In the genomic region with DNA sequence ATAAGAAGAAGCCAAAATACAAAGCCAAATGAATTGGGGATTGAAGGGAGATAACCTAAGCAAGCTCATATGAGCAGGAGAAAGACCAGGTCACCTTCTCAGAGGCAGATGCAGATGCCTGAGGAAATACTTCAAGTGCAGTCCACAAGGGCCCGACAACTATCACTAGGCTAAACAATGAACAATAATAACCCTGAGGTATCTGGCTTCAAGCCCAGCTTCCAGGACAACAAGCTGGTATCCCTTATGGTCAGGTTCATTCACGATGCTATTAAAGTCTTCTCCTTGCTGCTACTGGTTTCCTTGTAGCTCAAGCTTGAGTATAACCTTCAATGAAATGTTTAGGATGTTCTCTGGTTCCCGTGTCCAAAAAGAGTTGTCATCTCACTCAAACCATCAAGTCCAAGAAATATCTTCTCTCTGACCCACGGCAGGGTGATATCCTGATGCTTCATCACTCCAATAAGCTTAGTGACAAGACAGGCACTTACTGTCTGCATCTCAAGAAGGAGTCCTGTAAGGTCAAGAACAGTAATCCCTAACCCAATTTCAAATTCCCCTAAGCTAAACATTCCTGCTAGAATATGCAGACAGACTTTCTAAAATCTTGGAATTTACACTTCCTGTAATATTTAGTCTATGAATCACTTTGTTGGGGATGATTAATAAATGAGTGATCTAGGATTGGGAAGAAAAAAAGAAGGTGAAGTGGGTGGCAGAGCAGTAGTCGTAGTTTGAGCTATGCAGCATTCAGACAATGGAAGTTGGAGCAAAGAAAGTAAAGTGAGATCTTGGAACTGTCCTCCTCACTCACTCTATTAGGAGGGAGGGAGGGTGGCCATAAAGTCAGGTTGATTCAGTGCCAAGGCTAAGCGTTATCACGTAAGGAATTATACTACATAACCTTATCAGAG, we compare ENCODE assay signal across 11 cellular contexts. TPM values are rescaled to one million over a fixed set of nuclear protein-coding genes. Genes with fewer than 3 reads are reported as not detected.
DNase-seq lines count a peak whose midpoint lies in the region; TF ChIP-seq lines count a peak whose summit lies in the region.
"Had no signal": no experiment of that assay in that cellular context is flagged by ENCODE, and none has a peak within 500 bp of the region (broad histone marks: within the 10 kb centered on the region; RNA-seq: fewer than 3 reads in every experiment).

No MANE protein-coding gene starts in this region.

- CTCF ChIA-PET in RWPE1 (lab: Yijun Ruan, JAX), result interaction anchor here (0.6 kb wide), 2 partner anchors 162 to 760 kb away, joined by 3 read pairs; no protein-coding TSS in a partner anchor

- TF ChIP-seq POLR2A in uterus (IDR thresholded peaks at IDR 0.05), result no peak

- H3K4me3 ChIP-seq in cardiac muscle cell, result no peak overlapping the region
- H3K4me3 ChIP-seq in left ventricle myocardium inferior, result no peak overlapping the region
- H3K4me3 ChIP-seq in foreskin fibroblast (ENCODE audit: low read depth in 1 of 2, low read length in 2 of 2), result no peak overlapping the region
- no peak overlapping the region for H3K4me3 ChIP-seq in uterus
- H3K4me3 ChIP-seq: adrenal gland had no signal

- DNase-seq in cardiac muscle cell (ENCODE audit: low read depth in 1 of 2, low spot score in 1 of 2), result peak in 1 of 2 donors; percentile 67
- no peak for DNase-seq in left ventricle myocardium inferior
- DNase-seq in RWPE1 (ENCODE audit: low spot score), result peak; percentile 77
- peak; percentile 55 to 69 for DNase-seq in foreskin fibroblast
- no peak for DNase-seq in SIG-M5 (lab: John Stamatoyannopoulos, UW)
- DNase-seq in NCI-H446 treated with DMSO at 0.1 percent for 48 hours (lab: John Stamatoyannopoulos, UW), result no peak
- DNase-seq in uterus, result no peak
- no peak for DNase-seq in NCI-H128 (lab: John Stamatoyannopoulos, UW; ENCODE audit: unreplicated experiment)
- DNase-seq: CD8-positive, alpha-beta memory T cell; T-helper 9 cell had no signal

- no peaks in the 10 kb centered on the region for H3K27me3 ChIP-seq in cardiac muscle cell
- H3K27me3 ChIP-seq in left ventricle myocardium inferior (ENCODE audit: low read depth), result no peaks in the 10 kb centered on the region
- no peaks in the 10 kb centered on the region for H3K27me3 ChIP-seq in uterus
- H3K27me3 ChIP-seq: adrenal gland had no signal

- no peak for TF ChIP-seq CTCF in cardiac muscle cell (IDR thresholded peaks at IDR 0.05; ENCODE audit: low read depth, low read length)
- TF ChIP-seq CTCF in left ventricle myocardium inferior (IDR thresholded peaks at IDR 0.05; ENCODE audit: borderline replicate concordance), result no peak
- TF ChIP-seq CTCF in RWPE1 (conservative IDR thresholded peaks at IDR 0.05; ENCODE audit: low read depth), result no peak
- TF ChIP-seq CTCF in foreskin fibroblast (IDR thresholded peaks at IDR 0.05; ENCODE audit: low read depth, low read length), result no peak
- TF ChIP-seq CTCF in uterus (IDR thresholded peaks at IDR 0.05), result no peak

- no peaks in the 10 kb centered on the region for H3K36me3 ChIP-seq in cardiac muscle cell
- no peaks in the 10 kb centered on the region for H3K36me3 ChIP-seq in left ventricle myocardium inferior
- no peaks in the 10 kb centered on the region for H3K36me3 ChIP-seq in uterus
- H3K36me3 ChIP-seq: adrenal gland had no signal

- H3K4me1 ChIP-seq in cardiac muscle cell (ENCODE audit: low read depth) (peaks cover 34% of the 10 kb centered on the region), left ventricle myocardium inferior (peaks cover 37% of the 10 kb centered on the region), uterus (no peaks in the 10 kb centered on the region)

- POLR2A ChIA-PET in RWPE1 (lab: Yijun Ruan, JAX; ENCODE audit: low non-redundant PET), result no interaction called here

- H3K27ac ChIP-seq in cardiac muscle cell (peak overlapping the region; percentile 11), left ventricle myocardium inferior (replicated peaks) (no peak overlapping the region), RWPE1 (no peak overlapping the region), uterus (no peak overlapping the region)
- H3K27ac ChIP-seq: adrenal gland had no signal

- intact Hi-C loops in left ventricle myocardium inferior (cut with micrococcal nuclease), result no loop called here
- intact Hi-C loops in uterus (cut with DNase I; ENCODE audit: low total_unique reads), result no loop called here

- H3K9me3 ChIP-seq in cardiac muscle cell (ENCODE audit: low read depth) (no peaks in the 10 kb centered on the region), left ventricle myocardium inferior (replicated peaks) (no peaks in the 10 kb centered on the region), uterus (no peaks in the 10 kb centered on the region)
- H3K9me3 ChIP-seq: adrenal gland had no signal

RNA-seq across cellular contexts. Expression of gene CHN1, which starts 33.1 kb away (rescaled TPM):
- total RNA-seq in cardiac muscle cell (47.0 and 64.3 TPM in 2 replicates), left ventricle myocardium inferior (14.2 TPM), uterus (10 to 100 TPM; 11.8 to 56.7 (median 18.1) TPM)
- polyA plus RNA-seq in cardiac muscle cell, result 70.8 and 90.2 TPM in 2 replicates

Comparison
In these comparisons a context has a peak if more than half of its experiments do, and no peak if none do; other contexts are left out.
1. DNase-seq: peak in RWPE1 (single experiment) and foreskin fibroblast (2 of 2); none in left ventricle myocardium inferior (single experiment), SIG-M5 (single experiment), NCI-H446 treated with DMSO at 0.1 percent for 48 hours (single experiment), uterus (0 of 2) and NCI-H128 (single experiment).